In the genomic region with DNA sequence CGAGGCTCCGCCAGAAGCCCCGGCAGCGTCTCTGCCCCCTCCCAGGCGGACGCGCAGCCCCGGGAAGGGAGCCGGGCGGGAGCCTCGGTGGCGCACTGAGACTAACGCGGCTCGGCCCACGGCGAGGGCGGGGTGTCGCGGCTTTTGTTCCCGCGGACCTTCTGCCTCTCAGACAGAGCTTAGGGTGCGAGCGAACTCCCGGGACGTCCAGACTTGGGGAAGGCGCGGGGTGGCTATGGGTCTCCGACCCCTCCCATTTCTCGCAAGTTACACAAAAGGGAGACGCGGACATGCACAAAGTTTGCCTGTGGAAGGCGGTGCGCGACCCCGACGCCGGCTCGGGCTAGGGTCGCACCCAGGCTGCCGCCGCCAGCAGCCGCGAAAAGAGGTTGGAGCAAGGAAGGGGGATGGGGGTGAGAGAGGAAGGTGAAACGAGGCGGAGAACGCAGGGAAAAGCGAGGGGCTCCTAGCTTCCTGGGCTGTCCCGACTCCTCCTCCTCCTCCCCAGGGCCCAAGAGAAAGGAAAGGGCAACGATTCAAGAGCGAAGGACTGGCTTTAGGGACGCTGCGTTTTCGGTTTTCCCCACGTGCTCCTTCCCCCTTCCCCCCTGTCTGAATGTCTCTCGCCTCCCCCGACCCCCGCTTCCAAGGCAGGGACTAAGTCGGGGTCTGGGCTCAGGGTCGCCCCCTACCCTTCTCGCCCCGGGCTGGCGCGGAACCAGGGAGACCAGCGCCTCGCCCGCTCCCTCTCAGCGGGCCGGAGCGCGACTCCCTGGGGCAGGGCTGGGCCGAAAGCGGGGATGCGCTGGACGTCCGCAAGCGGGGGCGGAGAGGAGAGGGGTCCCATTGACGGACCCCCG, we compare ENCODE assay signal across 8 cellular contexts. TPM values are rescaled to one million over a fixed set of nuclear protein-coding genes. Genes with fewer than 3 reads are reported as not detected.
DNase-seq lines count a peak whose midpoint lies in the region; ATAC-seq and TF ChIP-seq lines count a peak whose summit lies in the region.

No MANE protein-coding gene starts in this region.

- peak overlapping the region; percentile 72 for H2AFZ ChIP-seq in fibroblast of lung (ENCODE audit: low read length)

- peak overlapping the region; percentile 78 to 97 (median 88) for H3K4me3 ChIP-seq in fibroblast of lung (replicated peaks in 1 of 4; ENCODE audit: control extremely low read depth in 1 of 4, insufficient read depth in 1 of 4, low read depth in 3 of 4, low read length in 4 of 4)
- H3K4me3 ChIP-seq in muscle layer of duodenum (ENCODE audit: low read depth in 1 of 2, low read length in 2 of 2), result peak overlapping the region; percentile 78 to 97
- H3K4me3 ChIP-seq in stomach, result peak overlapping the region; percentile 89 to 97 (median 93)

- H3K27ac ChIP-seq in C4-2B, result peak overlapping the region; percentile 86
- H3K27ac ChIP-seq in fibroblast of lung (ENCODE audit: insufficient read depth, low read length), result peak overlapping the region; percentile 83
- peak overlapping the region; percentile 78 for H3K27ac ChIP-seq in muscle layer of duodenum (ENCODE audit: low read length)
- peak overlapping the region; percentile 77 to 92 (median 91) for H3K27ac ChIP-seq in stomach

- H3K79me2 ChIP-seq in fibroblast of lung (ENCODE audit: control insufficient read depth, insufficient read depth, low read length), result peaks cover 56% of the 10 kb centered on the region

- no peak for TF ChIP-seq POLR2A in stomach (IDR thresholded peaks at IDR 0.05)

- peaks cover 3% of the 10 kb centered on the region in 2 donors for H3K36me3 Mint-ChIP-seq in activated T-cell treated with anti-CD3 and anti-CD28 coated beads, Interleukin-2, amount 50 U/mL, for 72 hours (ENCODE audit: insufficient read depth in 2 of 2)

- H3K9me3 Mint-ChIP-seq in activated T-cell treated with anti-CD3 and anti-CD28 coated beads, Interleukin-2, amount 50 U/mL, for 72 hours, result no peaks in the 10 kb centered on the region

- H3K4me1 ChIP-seq in fibroblast of lung (ENCODE audit: control insufficient read depth, extremely low read depth, insufficient read depth, low read length) (peaks cover 16% of the 10 kb centered on the region), muscle layer of duodenum (ENCODE audit: control insufficient read depth in 1 of 2, insufficient read depth in 2 of 2, low read length in 2 of 2) (peaks cover 11 to 37% of the 10 kb centered on the region in 2 donors), stomach (peaks cover 15 to 52% (median 38%) of the 10 kb centered on the region in 4 donors)

- H3K27ac Mint-ChIP-seq in activated T-cell treated with anti-CD3 and anti-CD28 coated beads, Interleukin-2, amount 50 U/mL, for 72 hours, result peak overlapping the region; percentile 43

- 0 to 1% (median 1%) methylated on average over 44 to 80 of the region's 80 CpGs for WGBS in stomach, 5 donors

- peaks cover 40% of the 10 kb centered on the region for H3K4me1 Mint-ChIP-seq in activated T-cell treated with anti-CD3 and anti-CD28 coated beads, Interleukin-2, amount 50 U/mL, for 72 hours (ENCODE audit: low read depth)

- peaks cover 2% of the 10 kb centered on the region for H4K20me1 ChIP-seq in fibroblast of lung (ENCODE audit: control insufficient read depth, extremely low read depth, insufficient read depth, low read length)

- DNase-seq in NCI-H774 (lab: John Stamatoyannopoulos, UW) (peak; percentile 41), fibroblast of lung (ENCODE audit: low read depth in 2 of 2) (peak; percentile 73), stomach (peak; percentile 62)
- peak; percentile 57 for DNase-seq in activated T-cell treated with anti-CD3 and anti-CD28 coated beads, Interleukin-2, amount 50 U/mL, for 72 hours

- H3K27me3 ChIP-seq in fibroblast of lung (ENCODE audit: control insufficient read depth, insufficient read depth, low read length) (no peaks in the 10 kb centered on the region), muscle layer of duodenum (ENCODE audit: low read depth, low read length) (no peaks in the 10 kb centered on the region), stomach (no peaks in the 10 kb centered on the region)

- H3K4me2 ChIP-seq in fibroblast of lung (ENCODE audit: extremely low read depth, insufficient read depth, low read length), result peak overlapping the region; percentile 97

- intact Hi-C loops in stomach (cut with DNase I; ENCODE audit: low total_unique reads), result loop anchor here (5.0 kb wide), 1 partner anchor 288 kb away; no protein-coding TSS in a partner anchor

- peak overlapping the region; percentile 98 for H3K4me3 Mint-ChIP-seq in activated T-cell treated with anti-CD3 and anti-CD28 coated beads, Interleukin-2, amount 50 U/mL, for 72 hours

- no peak for TF ChIP-seq EP300 in stomach (IDR thresholded peaks at IDR 0.05)

- peak overlapping the region; percentile 82 for H3K9ac ChIP-seq in fibroblast of lung (ENCODE audit: insufficient read depth, low read length)

- TF ChIP-seq CTCF in C4-2B (conservative IDR thresholded peaks at IDR 0.05), result no peak
- TF ChIP-seq CTCF in fibroblast of lung (conservative IDR thresholded peaks at IDR 0.05 in 1 of 2, IDR thresholded peaks at IDR 0.05 in 1 of 2; ENCODE audit: low read depth in 1 of 2, low read length in 2 of 2), result no peak
- TF ChIP-seq CTCF in stomach (IDR thresholded peaks at IDR 0.05), result no peak

- ATAC-seq in GM19372 (IDR thresholded peaks at IDR 0.05; ENCODE audit: low read depth, unreplicated experiment), result peak; percentile 42
- peak; percentile 31 for ATAC-seq in HG03460 (IDR thresholded peaks at IDR 0.05; ENCODE audit: unreplicated experiment)
- ATAC-seq in activated T-cell treated with anti-CD3 and anti-CD28 coated beads, Interleukin-2, amount 50 U/mL, for 72 hours (replicated peaks in 1 of 2), result peak; percentile 48 to 49

- H3K36me3 ChIP-seq in fibroblast of lung (ENCODE audit: control insufficient read depth, insufficient read depth, low read length) (no peaks in the 10 kb centered on the region), muscle layer of duodenum (ENCODE audit: control insufficient read depth in 1 of 2, insufficient read depth in 2 of 2, low read length in 2 of 2) (no peaks in the 10 kb centered on the region), stomach (no peaks in the 10 kb centered on the region)

- H3K9me3 ChIP-seq in fibroblast of lung (ENCODE audit: control insufficient read depth, insufficient read depth, low read depth, low read length) (no peaks in the 10 kb centered on the region), muscle layer of duodenum (ENCODE audit: control insufficient read depth in 1 of 2, low read length in 2 of 2) (no peaks in the 10 kb centered on the region), stomach (no peaks in the 10 kb centered on the region)

- peaks cover 9% of the 10 kb centered on the region for H3K27me3 Mint-ChIP-seq in activated T-cell treated with anti-CD3 and anti-CD28 coated beads, Interleukin-2, amount 50 U/mL, for 72 hours (ENCODE audit: low read depth)

RNA-seq across cellular contexts. Expression of a gene that starts 0.7 kb away (rescaled TPM):
- 10 to 100 TPM; 37.2 to 45.0 TPM for total RNA-seq in activated T-cell treated with anti-CD3 and anti-CD28 coated beads, Interleukin-2, amount 50 U/mL, for 72 hours
- total RNA-seq in fibroblast of lung (569 and 633 TPM in 2 replicates), stomach (100 to 1,000 TPM; 190 to 408 (median 266) TPM)
- polyA plus RNA-seq in fibroblast of lung (828 and 1,088 TPM in 2 replicates), stomach (10 to 100 TPM; 41.2 to 84.1 (median 74.2) TPM)
- polyA plus RNA-seq in fibroblast of lung (2012), result 433 and 638 TPM in 2 replicates
- polyA minus RNA-seq in fibroblast of lung (ENCODE audit: low replicate concordance), result 281 and 375 TPM in 2 replicates

Comparison
In these comparisons a context has a peak if more than half of its experiments do, and no peak if none do; other contexts are left out.
1. Peak in every context shown above with its lines: DNase-seq, ATAC-seq, H3K4me3 ChIP-seq and H3K27ac ChIP-seq.
2. RNA of a gene that starts 0.7 kb away (total RNA-seq): 569 to 633 TPM in fibroblast of lung and 190 to 408 TPM in stomach; 37.2 to 45.0 TPM in activated T-cell treated with anti-CD3 and anti-CD28 coated beads, Interleukin-2, amount 50 U/mL, for 72 hours; every median in the first group is over 4 times any median in the second.